In genomic region chr10:43265799-43266721, GRCh38 we compare ENCODE assay signal across 8 cellular contexts. TPM values are rescaled to one million over a fixed set of nuclear protein-coding genes. Genes with fewer than 3 reads are reported as not detected.
DNase-seq lines count a peak whose midpoint lies in the region; ATAC-seq, FAIRE-seq and TF ChIP-seq lines count a peak whose summit lies in the region.

No MANE protein-coding gene starts in this region.

- H3K4me1 ChIP-seq in ES-I3 (ENCODE audit: insufficient read depth, low read length) (no peaks in the 10 kb centered on the region; the same call in 1 of the 2 replicates), GM12878 (ENCODE audit: control insufficient read depth, insufficient read depth, low read length) (no peaks in the 10 kb centered on the region)

- H3K4me2 ChIP-seq in GM12878 (ENCODE audit: control insufficient read depth, insufficient read depth), result no peak overlapping the region

- peaks cover 9% of the 10 kb centered on the region for H3K4me1 Mint-ChIP-seq in stimulated activated naive CD8-positive, alpha-beta T cell treated with anti-CD3 and anti-CD28 coated beads, Interleukin-15, amount 100 ng/mL, for 72 hours

- H3K79me2 ChIP-seq in GM12878 (ENCODE audit: control insufficient read depth, insufficient read depth, low read length), result no peaks in the 10 kb centered on the region

- H3K9me3 ChIP-seq in ES-I3 (ENCODE audit: control insufficient read depth, insufficient read depth, low read length) (no peaks in the 10 kb centered on the region), GM12878 (replicated peaks; ENCODE audit: control insufficient read depth, insufficient read depth, low read length) (no peaks in the 10 kb centered on the region)

- no peaks in the 10 kb centered on the region for H4K20me1 ChIP-seq in GM12878 (ENCODE audit: control insufficient read depth, insufficient read depth)

- DNase-seq in RPMI8226, result peak; percentile 33
- DNase-seq in GM12878 (ENCODE audit: low read depth, low spot score), result no peak
- DNase-seq in stimulated activated naive CD8-positive, alpha-beta T cell treated with anti-CD3 and anti-CD28 coated beads, Interleukin-15, amount 100 ng/mL, for 72 hours, result peak; percentile 45 to 48
- no peak for DNase-seq in UCSD-AML1 (lab: John Stamatoyannopoulos, UW; ENCODE audit: unreplicated experiment)
- DNase-seq in NCI-H2171 (lab: John Stamatoyannopoulos, UW), result no peak

- no peak overlapping the region for H3K27ac ChIP-seq in GM12878 (ENCODE audit: control insufficient read depth, insufficient read depth)
- H3K27ac ChIP-seq in layer of hippocampus (ENCODE audit: low read depth, low read length), result peak overlapping the region; percentile 46

- in situ Hi-C loops in GM12878 (cut with MboI), result no loop called here

- POLR2A ChIA-PET in GM12878 (lab: Charles Lee), result no interaction called here

- ATAC-seq in GM12878 (peak; percentile 27; the same call in 1 of the 3 replicates), GM19324 (IDR thresholded peaks at IDR 0.05; ENCODE audit: low FRiP score, unreplicated experiment) (no peak)
- peak; percentile 74 for ATAC-seq in stimulated activated naive CD8-positive, alpha-beta T cell treated with anti-CD3 and anti-CD28 coated beads, Interleukin-15, amount 100 ng/mL, for 72 hours

- H3K4me3 Mint-ChIP-seq in stimulated activated naive CD8-positive, alpha-beta T cell treated with anti-CD3 and anti-CD28 coated beads, Interleukin-15, amount 100 ng/mL, for 72 hours, result peak overlapping the region; percentile 52 to 72

- RAD21 ChIA-PET in GM12878 (lab: Charles Lee; ENCODE audit: unreplicated experiment), result no interaction called here

- no peaks in the 10 kb centered on the region for H3K9me3 Mint-ChIP-seq in stimulated activated naive CD8-positive, alpha-beta T cell treated with anti-CD3 and anti-CD28 coated beads, Interleukin-15, amount 100 ng/mL, for 72 hours

- H3K36me3 ChIP-seq in ES-I3 (ENCODE audit: insufficient read depth, low read length) (no peaks in the 10 kb centered on the region), GM12878 (ENCODE audit: control insufficient read depth in 2 of 2, insufficient read depth in 2 of 2, low read length in 1 of 2) (no peaks in the 10 kb centered on the region)

- no peak for TF ChIP-seq RAD21 in GM12878 (IDR thresholded peaks at IDR 0.05; ENCODE audit: insufficient read depth, low read depth, low read length)

- H3K9ac ChIP-seq in ES-I3 (ENCODE audit: low read depth, low read length), result peak overlapping the region; percentile 31; the same call in 1 of the 2 replicates
- no peak overlapping the region for H3K9ac ChIP-seq in GM12878 (ENCODE audit: control insufficient read depth, insufficient read depth, low read length)

- no peak for TF ChIP-seq CTCF in GM12878 (IDR thresholded peaks at IDR 0.05 in 2 of 3, conservative IDR thresholded peaks at IDR 0.05 in 1 of 3; ENCODE audit: control insufficient read depth in 2 of 3, extremely low read depth in 1 of 3, insufficient read depth in 1 of 3, low read depth in 3 of 3, low read length in 3 of 3)

- no peak for FAIRE-seq in GM12878 (lab: Jason Lieb, UNC)

- TF ChIP-seq EP300 in GM12878 (IDR thresholded peaks at IDR 0.05; ENCODE audit: borderline replicate concordance in 1 of 2, control insufficient read depth in 1 of 2, low read depth in 2 of 2, low read length in 2 of 2), result no peak

- peaks cover 80% of the 10 kb centered on the region for H3K27me3 Mint-ChIP-seq in stimulated activated naive CD8-positive, alpha-beta T cell treated with anti-CD3 and anti-CD28 coated beads, Interleukin-15, amount 100 ng/mL, for 72 hours

- intact Hi-C loops in GM12878 (cut with micrococcal nuclease; ENCODE audit: unreplicated experiment), result no loop called here

- H3K27me3 ChIP-seq in GM12878 (replicated peaks in 1 of 2; ENCODE audit: control insufficient read depth in 2 of 2, insufficient read depth in 2 of 2, low read length in 1 of 2), result peaks cover 2 to 3% of the 10 kb centered on the region in 2 experiments; a peak in 3 of 4 replicates
- H3K27me3 ChIP-seq in layer of hippocampus (ENCODE audit: control insufficient read depth, insufficient read depth, low read length), result peaks cover 23% of the 10 kb centered on the region

- CTCF ChIA-PET in GM12878 (lab: Yijun Ruan, JAX), result no interaction called here

- SMC1A ChIA-PET in GM12878 (lab: Charles Lee; ENCODE audit: uncharacterized antibody, unreplicated experiment), result interaction anchor here (0.5 kb wide), 1 partner anchor 66 kb away, joined by 3 read pairs; no protein-coding TSS in a partner anchor

- H3K4me3 ChIP-seq in GM12878, result no peak overlapping the region

- H2AFZ ChIP-seq in GM12878 (ENCODE audit: control insufficient read depth, low read depth, low read length), result no peak overlapping the region

- no peak overlapping the region for H3K27ac Mint-ChIP-seq in stimulated activated naive CD8-positive, alpha-beta T cell treated with anti-CD3 and anti-CD28 coated beads, Interleukin-15, amount 100 ng/mL, for 72 hours

- 14% methylated on average over 24 of the region's 63 CpGs for WGBS in GM12878 (ENCODE audit: insufficient coverage, insufficient replicate concordance, low lambda C conversion rate, missing lambda C conversion rate)

- TF ChIP-seq POLR2A in GM12878 (IDR thresholded peaks at IDR 0.05; ENCODE audit: low read depth, low read length), result no peak

- no TSS peak for BruUV-seq in GM12878 (replicated peaks; lab: Mats Ljungman, UMichigan)

TF ChIP-seq in GM12878, 131 proteins besides CTCF, POLR2A, EP300 and RAD21 (continues in another document):
- TF ChIP-seq ZZZ3 (IDR thresholded peaks at IDR 0.05; ENCODE audit: control insufficient read depth, insufficient read length, low read depth) (no peak), ZBTB33 (IDR thresholded peaks at IDR 0.05) (no peak), SMAD5 (IDR thresholded peaks at IDR 0.05; ENCODE audit: low read depth) (no peak), GABPA (IDR thresholded peaks at IDR 0.05; ENCODE audit: low read depth) (no peak)
- TF ChIP-seq, protein P1, sequence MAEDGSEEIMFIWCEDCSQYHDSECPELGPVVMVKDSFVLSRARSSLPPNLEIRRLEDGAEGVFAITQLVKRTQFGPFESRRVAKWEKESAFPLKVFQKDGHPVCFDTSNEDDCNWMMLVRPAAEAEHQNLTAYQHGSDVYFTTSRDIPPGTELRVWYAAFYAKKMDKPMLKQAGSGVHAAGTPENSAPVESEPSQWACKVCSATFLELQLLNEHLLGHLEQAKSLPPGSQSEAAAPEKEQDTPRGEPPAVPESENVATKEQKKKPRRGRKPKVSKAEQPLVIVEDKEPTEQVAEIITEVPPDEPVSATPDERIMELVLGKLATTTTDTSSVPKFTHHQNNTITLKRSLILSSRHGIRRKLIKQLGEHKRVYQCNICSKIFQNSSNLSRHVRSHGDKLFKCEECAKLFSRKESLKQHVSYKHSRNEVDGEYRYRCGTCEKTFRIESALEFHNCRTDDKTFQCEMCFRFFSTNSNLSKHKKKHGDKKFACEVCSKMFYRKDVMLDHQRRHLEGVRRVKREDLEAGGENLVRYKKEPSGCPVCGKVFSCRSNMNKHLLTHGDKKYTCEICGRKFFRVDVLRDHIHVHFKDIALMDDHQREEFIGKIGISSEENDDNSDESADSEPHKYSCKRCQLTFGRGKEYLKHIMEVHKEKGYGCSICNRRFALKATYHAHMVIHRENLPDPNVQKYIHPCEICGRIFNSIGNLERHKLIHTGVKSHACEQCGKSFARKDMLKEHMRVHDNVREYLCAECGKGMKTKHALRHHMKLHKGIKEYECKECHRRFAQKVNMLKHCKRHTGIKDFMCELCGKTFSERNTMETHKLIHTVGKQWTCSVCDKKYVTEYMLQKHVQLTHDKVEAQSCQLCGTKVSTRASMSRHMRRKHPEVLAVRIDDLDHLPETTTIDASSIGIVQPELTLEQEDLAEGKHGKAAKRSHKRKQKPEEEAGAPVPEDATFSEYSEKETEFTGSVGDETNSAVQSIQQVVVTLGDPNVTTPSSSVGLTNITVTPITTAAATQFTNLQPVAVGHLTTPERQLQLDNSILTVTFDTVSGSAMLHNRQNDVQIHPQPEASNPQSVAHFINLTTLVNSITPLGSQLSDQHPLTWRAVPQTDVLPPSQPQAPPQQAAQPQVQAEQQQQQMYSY (CRISPR knock-in tag; IDR thresholded peaks at IDR 0.05), result no peak
- TF ChIP-seq, protein P2, sequence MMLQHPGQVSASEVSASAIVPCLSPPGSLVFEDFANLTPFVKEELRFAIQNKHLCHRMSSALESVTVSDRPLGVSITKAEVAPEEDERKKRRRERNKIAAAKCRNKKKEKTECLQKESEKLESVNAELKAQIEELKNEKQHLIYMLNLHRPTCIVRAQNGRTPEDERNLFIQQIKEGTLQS (IDR thresholded peaks at IDR 0.05; ENCODE audit: borderline replicate concordance, extremely low read depth, low read depth, low read length), result no peak

RNA-seq across cellular contexts. Expression of gene RASGEF1A, which starts 0.8 kb away (rescaled TPM):
- total RNA-seq in GM12878 (2013; cell fraction: nucleolus; rRNA removed), result not detected in 2 replicates
- total RNA-seq in GM12878 (2014; rRNA removed), result 3.1 and 4.7 TPM in 2 replicates
- 1.8 TPM in 2 replicates for total RNA-seq in GM12878 (2014; rRNA removed; fragmentation: Illumina TruSeq; extraction: Trizol)
- total RNA-seq in GM12878 (2021), result 2.6 and 2.9 TPM in 2 replicates
- 0.73 TPM for polyA plus RNA-seq in GM12878 (2011; ENCODE audit: low read depth)
- 0.10 TPM in 2 replicates for polyA plus RNA-seq in GM12878 (2011; rRNA removed)
- 0.17 and 0.30 TPM in 2 replicates for polyA plus RNA-seq in GM12878 (2011; cell fraction: cytosol; rRNA removed)
- 0.37 and 0.52 TPM in 2 replicates for polyA plus RNA-seq in GM12878 (2011; cell fraction: nucleus; rRNA removed)
- polyA plus RNA-seq in GM12878 (2012), result 1.8 and 2.1 TPM in 2 replicates
- 1.5 and 1.9 TPM in 2 replicates for polyA plus RNA-seq in GM12878 (2014; fragmentation: Illumina TruSeq; extraction: Trizol)
- under 1 TPM; 0.29 to 0.45 TPM for polyA plus RNA-seq in GM12878 (2014; fragmentation: Nextera tagmentation; extraction: Ambion mirVana)
- 3.8 and 4.8 TPM in 2 replicates for polyA plus RNA-seq in GM12878 (2014; rRNA removed)
- polyA plus RNA-seq in GM12878 (2016; fragmentation: Nextera tagmentation; extraction: Ambion mirVana), result under 1 TPM; 0.82 to 0.84 TPM
- polyA minus RNA-seq in GM12878 (2011; rRNA and poly(A)+ RNA removed), result 0.21 and 1.3 TPM in 2 replicates
- polyA minus RNA-seq in GM12878 (2011; cell fraction: cytosol; rRNA and poly(A)+ RNA removed), result not detected in 2 replicates
- polyA minus RNA-seq in GM12878 (2011; cell fraction: nucleus; rRNA and poly(A)+ RNA removed), result not detected in 2 replicates

Comparison
In these comparisons a context has a peak if more than half of its experiments do, and no peak if none do; other contexts are left out.
1. DNase-seq: peak in RPMI8226 (single experiment) and stimulated activated naive CD8-positive, alpha-beta T cell treated with anti-CD3 and anti-CD28 coated beads, Interleukin-15, amount 100 ng/mL, for 72 hours (2 of 2); none in GM12878 (single experiment), UCSD-AML1 (single experiment) and NCI-H2171 (single experiment).